In genomic region chr11:44979536-44980399, GRCh38 we compare ENCODE assay signal across 10 cellular contexts. TPM values are rescaled to one million over a fixed set of nuclear protein-coding genes. Genes with fewer than 3 reads are reported as not detected.
A peak's percentile ranks its signal among the peaks of the same experiment; 100 is the strongest.
DNase-seq lines count a peak whose midpoint lies in the region; TF ChIP-seq lines count a peak whose summit lies in the region.
"Had no signal": no experiment of that assay in that cellular context is flagged by ENCODE, and none has a peak within 500 bp of the region (broad histone marks: within the 10 kb centered on the region; RNA-seq: fewer than 3 reads in every experiment).

No MANE protein-coding gene starts in this region.

- H3K4me1 Mint-ChIP-seq in endodermal cell, result peaks cover 4% of the 10 kb centered on the region
- H3K4me1 Mint-ChIP-seq in nephron, result no peaks in the 10 kb centered on the region

- no peaks in the 10 kb centered on the region for H3K36me3 ChIP-seq in endodermal cell (ENCODE audit: control insufficient read depth, insufficient read depth, low read length)
- H3K36me3 ChIP-seq: neutrophil had no signal

- no peak overlapping the region for H3K27ac ChIP-seq in endodermal cell (ENCODE audit: low read depth, low read length)

- in situ Hi-C loops in ACHN (cut with HindIII; ENCODE audit: low pct_ligation_motif_present, low pct_unique_long_range_greater_than_20kb, low sequenced_read_pairs), result no loop called here

- H3K4me3 Mint-ChIP-seq in endodermal cell (peak overlapping the region; percentile 12), nephron (no peak overlapping the region)

- H3K9ac ChIP-seq in endodermal cell (ENCODE audit: extremely low read depth, low read length, poor library complexity, severe bottlenecking), result peak overlapping the region; percentile 26

- no peak for TF ChIP-seq CTCF in endodermal cell (conservative IDR thresholded peaks at IDR 0.05)
- no peak for TF ChIP-seq CTCF in nephron (IDR thresholded peaks at IDR 0.05; ENCODE audit: unreplicated experiment in 3 of 3)

- H3K27me3 Mint-ChIP-seq in endodermal cell (ENCODE audit: insufficient read depth) (no peaks in the 10 kb centered on the region), nephron (ENCODE audit: low read depth) (peaks cover 13% of the 10 kb centered on the region)

- H3K9me3 Mint-ChIP-seq in endodermal cell (peaks cover 3% of the 10 kb centered on the region), nephron (no peaks in the 10 kb centered on the region)

- WGBS in endodermal cell (ENCODE audit: insufficient coverage in 1 of 2, insufficient read length in 1 of 2), 2 experiments, result 70 to 88% methylated on average over 18 to 25 of the region's 25 CpGs

- peaks cover 24% of the 10 kb centered on the region for H3K4me1 ChIP-seq in endodermal cell (ENCODE audit: control insufficient read depth, insufficient read depth, low read length)

- DNase-seq in DMS53 treated with DMSO at 0.1 percent for 48 hours (lab: John Stamatoyannopoulos, UW; ENCODE audit: unreplicated experiment) (peak; percentile 91), NCI-H2107 treated with DMSO at 0.1 percent for 48 hours (lab: John Stamatoyannopoulos, UW; ENCODE audit: unreplicated experiment) (peak; percentile 86), endodermal cell (peak; percentile 85), middle frontal gyrus (ENCODE audit: extremely low spot score, low spot score) (no peak), ACHN (no peak), hepatic stellate cell (ENCODE audit: low spot score) (no peak), T-helper 2 cell (no peak)
- DNase-seq: Kasumi-1 had no signal

- no peaks in the 10 kb centered on the region for H3K9me3 ChIP-seq in endodermal cell (ENCODE audit: control insufficient read depth, low read length)
- H3K9me3 ChIP-seq: neutrophil had no signal

- no peak overlapping the region for H3K4me3 ChIP-seq in endodermal cell (ENCODE audit: low read length)

- H3K27me3 ChIP-seq in endodermal cell (ENCODE audit: control insufficient read depth, insufficient read depth, low read length, poor library complexity, severe bottlenecking), result no peaks in the 10 kb centered on the region
- H3K27me3 ChIP-seq: neutrophil had no signal

- H3K36me3 Mint-ChIP-seq in endodermal cell (ENCODE audit: low read depth) (no peaks in the 10 kb centered on the region), nephron (ENCODE audit: low read depth) (no peaks in the 10 kb centered on the region)

- H3K27ac Mint-ChIP-seq in endodermal cell (no peak overlapping the region), nephron (peak overlapping the region in 2 of 3 experiments; percentile 27 to 37)

RNA-seq across cellular contexts. Expression of gene TP53I11, which starts 29.1 kb away (rescaled TPM):
- total RNA-seq in endodermal cell, result 100 to 1,000 TPM; 136 to 203 TPM
- 94.6 TPM for polyA plus RNA-seq in endodermal cell (2013, experiment 1 of 2)
- polyA plus RNA-seq in endodermal cell (2013, experiment 2 of 2), result 91.2 TPM

Comparison
In these comparisons a context has a peak if more than half of its experiments do, and no peak if none do; other contexts are left out.
1. DNase-seq: peak in DMS53 treated with DMSO at 0.1 percent for 48 hours (single experiment), NCI-H2107 treated with DMSO at 0.1 percent for 48 hours (single experiment) and endodermal cell (single experiment); none in middle frontal gyrus (single experiment), ACHN (single experiment), hepatic stellate cell (single experiment) and T-helper 2 cell (0 of 5).